ENCODE assay signal across 27 cellular contexts in the genomic region with DNA sequence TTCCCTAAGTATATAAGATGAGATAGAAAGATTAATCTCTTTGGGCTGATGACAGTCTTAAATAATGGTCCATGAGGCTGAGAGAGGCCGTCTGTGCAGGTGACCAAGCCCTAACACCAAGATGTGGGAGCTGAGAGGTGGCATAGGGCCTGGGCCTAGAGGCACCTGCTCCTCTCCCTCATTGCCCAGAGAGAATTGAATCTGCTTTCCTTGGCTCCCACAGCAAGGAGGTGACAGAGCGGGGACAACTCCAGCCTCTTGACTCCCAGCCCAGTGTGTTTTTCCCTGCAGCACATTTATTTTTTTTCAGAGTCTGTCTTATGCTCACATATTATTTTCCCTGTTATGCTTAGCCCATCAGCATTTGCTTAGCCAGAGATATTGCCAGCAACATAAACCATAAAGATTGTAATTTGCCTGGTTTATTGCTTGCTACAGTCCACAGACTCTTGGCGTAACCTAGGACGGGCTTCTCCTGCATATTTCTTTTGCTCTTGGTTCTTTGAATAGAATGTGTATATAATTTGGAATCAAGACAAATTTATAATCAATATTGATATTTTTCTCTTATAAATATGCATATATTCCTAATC.
"Had no signal": no experiment of that assay in that cellular context is flagged by ENCODE, and none has a peak within 500 bp of the region (broad histone marks: within the 10 kb centered on the region; RNA-seq: fewer than 3 reads in every experiment).

No MANE protein-coding gene starts in this region.

- H3K4me1 ChIP-seq: Peyer's patch, SJCRH30 had no signal

- H3K27ac Mint-ChIP-seq: activated CD4-positive, alpha-beta memory T cell treated with anti-CD3 and anti-CD28 coated beads, Interleukin-2, amount 10 ng/mL, durations not matched to agents 7 days and 5 days; activated CD4-positive, alpha-beta T cell treated with anti-CD3 and anti-CD28 coated beads for 36 hours; activated naive CD4-positive, alpha-beta T cell treated with anti-CD3 and anti-CD28 coated beads for 36 hours; activated naive CD8-positive, alpha-beta T cell; activated T-helper 17 cell treated with anti-CD3 and anti-CD28 coated beads, Interleukin-2, amount 50 U/mL, for 72 hours had no signal

- H3K9me2 ChIP-seq: SK-N-SH had no signal

- DNase-seq: activated CD4-positive, alpha-beta memory T cell treated with anti-CD3 and anti-CD28 coated beads, Interleukin-2, amount 10 ng/mL, durations not matched to agents 7 days and 5 days; activated CD4-positive, alpha-beta T cell treated with anti-CD3 and anti-CD28 coated beads for 36 hours; activated CD4-positive, alpha-beta T cell treated with anti-CD3 and anti-CD28 coated beads, Interleukin-2, amount 50 U/mL, for 1 hour; activated gamma-delta T cell; activated naive CD4-positive, alpha-beta T cell treated with anti-CD3 and anti-CD28 coated beads for 36 hours; activated T-cell treated with anti-CD3 and anti-CD28 coated beads for 4 hours; activated T-cell treated with anti-CD3 and anti-CD28 coated beads, Interleukin-2, amount 50 U/mL, for 48 hours; MM.1S; NCI-H1105; NCI-H1436; NCI-H187; NCI-H2081; NCI-H510A treated with DMSO at 0.1 percent for 48 hours; NCI-H774; NK-92 treated with Interleukin-12 subunit alpha and Interleukin-12 subunit beta, amount 100 ng/mL, for 24 hours; OCI-M1; Peyer's patch; Right ventricle myocardium superior; SJCRH30; SK-N-SH; T-helper 1 cell; WERI-Rb-1 had no signal

- H3K4me3 ChIP-seq: Peyer's patch, SJCRH30 had no signal

- H3K27ac ChIP-seq: Peyer's patch, RWPE1, SJCRH30, WERI-Rb-1 had no signal

- H3K4me2 ChIP-seq: SK-N-SH had no signal

- H3K36me3 ChIP-seq: Peyer's patch, SJCRH30, WERI-Rb-1 had no signal

- H3K4me1 Mint-ChIP-seq: activated CD4-positive, alpha-beta T cell treated with anti-CD3 and anti-CD28 coated beads for 36 hours; central memory CD8-positive, alpha-beta T cell had no signal

- ATAC-seq: activated CD4-positive, alpha-beta T cell treated with anti-CD3 and anti-CD28 coated beads for 36 hours; activated T-helper 17 cell treated with anti-CD3 and anti-CD28 coated beads, Interleukin-2, amount 50 U/mL, for 72 hours had no signal

- H3K9me3 Mint-ChIP-seq: activated naive CD4-positive, alpha-beta T cell treated with anti-CD3 and anti-CD28 coated beads for 36 hours; activated T-helper 17 cell treated with anti-CD3 and anti-CD28 coated beads, Interleukin-2, amount 50 U/mL, for 72 hours; brain; central memory CD8-positive, alpha-beta T cell had no signal

- H3K27me3 Mint-ChIP-seq: activated T-helper 17 cell treated with anti-CD3 and anti-CD28 coated beads, Interleukin-2, amount 50 U/mL, for 72 hours; brain had no signal

- H3K36me3 Mint-ChIP-seq: activated naive CD8-positive, alpha-beta T cell had no signal

- H3K4me3 Mint-ChIP-seq: activated CD4-positive, alpha-beta memory T cell treated with anti-CD3 and anti-CD28 coated beads, Interleukin-2, amount 10 ng/mL, durations not matched to agents 7 days and 5 days; activated CD4-positive, alpha-beta T cell treated with anti-CD3 and anti-CD28 coated beads for 36 hours; activated naive CD4-positive, alpha-beta T cell treated with anti-CD3 and anti-CD28 coated beads for 36 hours; activated naive CD8-positive, alpha-beta T cell; activated T-helper 17 cell treated with anti-CD3 and anti-CD28 coated beads, Interleukin-2, amount 50 U/mL, for 72 hours; brain; central memory CD8-positive, alpha-beta T cell had no signal

- H3K9me3 ChIP-seq: Peyer's patch, SJCRH30, SK-N-SH had no signal

- H3K9ac ChIP-seq: SK-N-SH had no signal

- H3K27me3 ChIP-seq: Peyer's patch had no signal
